8 cellular contexts compared by ENCODE assay signal in the genomic region with DNA sequence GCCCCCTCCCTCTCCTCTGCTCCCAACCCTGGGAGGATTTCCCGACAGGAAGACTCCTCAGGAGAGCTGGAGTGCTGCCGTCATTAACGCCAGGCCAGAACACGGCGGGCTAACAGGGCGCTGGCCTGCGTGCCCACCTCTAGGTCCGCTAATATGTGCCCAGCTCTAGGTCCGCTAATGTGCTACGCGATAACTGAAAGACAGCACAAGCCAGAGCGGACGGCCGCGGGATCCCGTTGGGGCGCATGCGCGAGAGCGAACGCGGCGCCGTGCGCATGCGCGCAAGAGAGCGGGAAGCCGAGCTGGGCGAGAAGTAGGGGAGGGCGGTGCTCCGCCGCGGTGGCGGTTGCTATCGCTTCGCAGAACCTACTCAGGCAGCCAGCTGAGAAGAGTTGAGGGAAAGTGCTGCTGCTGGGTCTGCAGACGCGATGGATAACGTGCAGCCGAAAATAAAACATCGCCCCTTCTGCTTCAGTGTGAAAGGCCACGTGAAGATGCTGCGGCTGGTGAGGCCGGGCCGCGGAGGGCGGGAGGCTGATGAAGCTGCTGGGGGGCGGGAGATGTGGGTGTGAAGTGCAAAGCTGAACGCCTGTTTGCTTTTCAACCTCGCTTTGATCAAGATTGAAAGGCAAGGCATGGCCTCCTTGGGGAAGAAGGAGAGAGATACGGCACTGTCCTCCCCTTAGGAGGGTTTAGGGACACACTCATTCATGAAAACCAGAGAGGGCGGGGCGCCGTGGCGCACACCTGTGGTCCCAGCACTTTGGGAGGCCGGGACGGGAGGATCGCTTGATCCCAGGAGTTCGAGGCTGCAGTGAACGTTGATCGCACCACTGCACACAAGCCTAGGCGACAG. TPM values are rescaled to one million over a fixed set of nuclear protein-coding genes. Genes with fewer than 3 reads are reported as not detected.
DNase-seq lines count a peak whose midpoint lies in the region; ATAC-seq and TF ChIP-seq lines count a peak whose summit lies in the region.

A gene with protein sequence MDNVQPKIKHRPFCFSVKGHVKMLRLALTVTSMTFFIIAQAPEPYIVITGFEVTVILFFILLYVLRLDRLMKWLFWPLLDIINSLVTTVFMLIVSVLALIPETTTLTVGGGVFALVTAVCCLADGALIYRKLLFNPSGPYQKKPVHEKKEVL (plus strand): TSS at position 289 of the 856 bp plus-strand sequence. CDS start 140 bp downstream, at position 429.

- ATAC-seq in HG02588 (IDR thresholded peaks at IDR 0.05; ENCODE audit: unreplicated experiment) (peak; percentile 71), omental fat pad (ENCODE audit: low FRiP score) (peak; percentile 85)

- no peaks in the 10 kb centered on the region for H3K9me3 Mint-ChIP-seq in activated naive CD4-positive, alpha-beta T cell treated with anti-CD3 and anti-CD28 coated beads, Interleukin-2, amount 50 U/mL, for 24 hours

- 8% methylated on average over 40 of the region's 63 CpGs for WGBS in suprapubic skin

- H3K27me3 Mint-ChIP-seq in activated naive CD4-positive, alpha-beta T cell treated with anti-CD3 and anti-CD28 coated beads, Interleukin-2, amount 50 U/mL, for 24 hours = no peaks in the 10 kb centered on the region

- H3K27me3 ChIP-seq in GM06990 (replicated peaks; ENCODE audit: control insufficient read depth, insufficient read depth, low read length) (no peaks in the 10 kb centered on the region), suprapubic skin (no peaks in the 10 kb centered on the region)

- H3K27ac Mint-ChIP-seq in activated naive CD4-positive, alpha-beta T cell treated with anti-CD3 and anti-CD28 coated beads, Interleukin-2, amount 50 U/mL, for 24 hours = peak within 1 kb of the TSS; percentile 96

- H3K27ac ChIP-seq in suprapubic skin = peak within 1 kb of the TSS; percentile 88

- no peak for TF ChIP-seq EP300 in suprapubic skin (IDR thresholded peaks at IDR 0.05)

- TF ChIP-seq POLR2A in suprapubic skin (IDR thresholded peaks at IDR 0.05) = peak in 1 of 2 donors; percentile 65

- H3K36me3 Mint-ChIP-seq in activated naive CD4-positive, alpha-beta T cell treated with anti-CD3 and anti-CD28 coated beads, Interleukin-2, amount 50 U/mL, for 24 hours = peaks cover 10% of the 10 kb centered on the region

- no peaks in the 10 kb centered on the region for H3K9me3 ChIP-seq in suprapubic skin

- H3K36me3 ChIP-seq in GM06990 (ENCODE audit: control insufficient read depth, insufficient read depth, low read length) (no peaks in the 10 kb centered on the region), suprapubic skin (peaks cover 3% of the 10 kb centered on the region)

- no peak for TF ChIP-seq CTCF in GM06990 (IDR thresholded peaks at IDR 0.05; ENCODE audit: insufficient read depth, low read length, poor library complexity, severe bottlenecking)
- no peak for TF ChIP-seq CTCF in omental fat pad (IDR thresholded peaks at IDR 0.05)
- TF ChIP-seq CTCF in suprapubic skin (IDR thresholded peaks at IDR 0.05) = no peak

- H3K4me3 Mint-ChIP-seq in activated naive CD4-positive, alpha-beta T cell treated with anti-CD3 and anti-CD28 coated beads, Interleukin-2, amount 50 U/mL, for 24 hours = peak within 1 kb of the TSS; percentile 93

- H3K4me3 ChIP-seq in GM06990 (replicated peaks; ENCODE audit: low read depth, low read length) (peak within 1 kb of the TSS; percentile 66), suprapubic skin (peak within 1 kb of the TSS; percentile 56)

- DNase-seq in GM06990 (ENCODE audit: extremely low read depth, insufficient read length) (peak; percentile 98), NCI-H1092 (lab: John Stamatoyannopoulos, UW) (peak; percentile 82), SKM-1 (lab: John Stamatoyannopoulos, UW; ENCODE audit: unreplicated experiment) (peak; percentile 89), glomerular endothelial cell (ENCODE audit: extremely low read depth, low read depth, low spot score) (peak; percentile 50), omental fat pad (ENCODE audit: low spot score) (peak; percentile 42), suprapubic skin (ENCODE audit: low spot score in 2 of 2) (peak; percentile 89 to 96)

- peaks cover 61% of the 10 kb centered on the region for H3K4me1 ChIP-seq in suprapubic skin

- H3K4me1 Mint-ChIP-seq in activated naive CD4-positive, alpha-beta T cell treated with anti-CD3 and anti-CD28 coated beads, Interleukin-2, amount 50 U/mL, for 24 hours = peaks cover 85% of the 10 kb centered on the region

RNA-seq across cellular contexts. Expression of the gene that starts here (rescaled TPM):
- 73.5 and 85.1 TPM in 2 replicates for total RNA-seq in glomerular endothelial cell
- 10 to 100 TPM; 31.6 to 68.4 (median 49.2) TPM for total RNA-seq in omental fat pad
- total RNA-seq in suprapubic skin = 10 to 100 TPM; 15.4 to 33.7 (median 21.4) TPM

Comparison
In these comparisons a context has a peak if more than half of its experiments do, and no peak if none do; other contexts are left out.
1. Peak in every context shown above with its lines: DNase-seq, ATAC-seq, H3K4me3 ChIP-seq and H3K27ac ChIP-seq.
2. DNase-seq: peak in every context shown above with its lines; median percentile 98 in GM06990; 92 in suprapubic skin; 89 in SKM-1; 82 in NCI-H1092; 50 in glomerular endothelial cell; 42 in omental fat pad.